ENCODE assay signal across 21 cellular contexts in the genomic region with DNA sequence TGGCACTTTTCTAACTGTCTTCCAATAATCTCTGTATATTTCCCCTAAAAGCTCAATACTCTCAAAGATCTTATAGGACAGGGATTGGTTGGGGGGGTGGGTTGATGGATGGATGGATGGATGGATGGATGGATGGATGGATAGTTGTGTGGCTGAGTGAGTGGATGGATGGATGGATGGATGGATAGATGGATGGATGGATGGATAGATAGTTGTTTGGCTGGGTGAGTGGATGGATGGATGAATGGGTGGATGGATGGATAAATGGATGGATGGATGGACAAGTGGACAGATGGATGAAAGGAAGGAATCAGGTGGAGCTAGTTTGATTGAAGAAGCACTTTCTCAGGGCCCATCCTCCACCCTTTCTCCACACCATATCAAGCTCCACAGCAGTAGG.
DNase-seq lines count a peak whose midpoint lies in the region; ATAC-seq, FAIRE-seq and TF ChIP-seq lines count a peak whose summit lies in the region.
"Had no signal": no experiment of that assay in that cellular context is flagged by ENCODE, and none has a peak within 500 bp of the region (broad histone marks: within the 10 kb centered on the region; RNA-seq: fewer than 3 reads in every experiment).

No MANE protein-coding gene starts in this region.

- H3K4me1 ChIP-seq in K562 (replicated peaks in 1 of 2; ENCODE audit: control insufficient read depth in 2 of 2, insufficient read depth in 2 of 2, low read length in 2 of 2): no peaks in the 10 kb centered on the region
- H3K4me1 ChIP-seq: A549, Caco-2 had no signal

- H3K4me1 Mint-ChIP-seq in activated naive CD8-positive, alpha-beta T cell treated with anti-CD3 and anti-CD28 coated beads, Interleukin-2, amount 50 U/mL, for 24 hours: no peaks in the 10 kb centered on the region
- no peaks in the 10 kb centered on the region for H3K4me1 Mint-ChIP-seq in activated naive CD8-positive, alpha-beta T cell treated with anti-CD3 and anti-CD28 coated beads for 36 hours
- no peaks in the 10 kb centered on the region for H3K4me1 Mint-ChIP-seq in stimulated activated effector memory CD8-positive, alpha-beta T cell treated with anti-CD3 and anti-CD28 coated beads, Interleukin-12 subunit alpha, Interleukin-12 subunit beta, amount 100 ng/mL, for 72 hours

- H3K9me1 ChIP-seq in K562 (ENCODE audit: control insufficient read depth, insufficient read depth, low read length): no peaks in the 10 kb centered on the region

- peaks cover 4% of the 10 kb centered on the region for H3K9me3 Mint-ChIP-seq in activated naive CD8-positive, alpha-beta T cell treated with anti-CD3 and anti-CD28 coated beads, Interleukin-2, amount 50 U/mL, for 24 hours
- H3K9me3 Mint-ChIP-seq in activated naive CD8-positive, alpha-beta T cell treated with anti-CD3 and anti-CD28 coated beads for 36 hours: peaks cover 3% of the 10 kb centered on the region
- H3K9me3 Mint-ChIP-seq in stimulated activated effector memory CD8-positive, alpha-beta T cell treated with anti-CD3 and anti-CD28 coated beads, Interleukin-12 subunit alpha, Interleukin-12 subunit beta, amount 100 ng/mL, for 72 hours: peaks cover 3% of the 10 kb centered on the region
- H3K9me3 Mint-ChIP-seq: CD4-positive, alpha-beta T cell had no signal

- H4K20me1 ChIP-seq in K562 (replicated peaks; ENCODE audit: control insufficient read depth, insufficient read depth, low read length): no peaks in the 10 kb centered on the region
- H4K20me1 ChIP-seq: BLaER1 treated with 17β-estradiol and CSF1 and Interleukin-3, amounts not matched to agents 10 nM and 100 nM had no signal

- no peak for TF ChIP-seq RAD21 in K562 (CRISPR knock-in tag; conservative IDR thresholded peaks at IDR 0.05 in 1 of 2, IDR thresholded peaks at IDR 0.05 in 1 of 2)

- H3K4me3 ChIP-seq in K562: no peak overlapping the region
- H3K4me3 ChIP-seq: A549; BLaER1 treated with 17β-estradiol and CSF1 and Interleukin-3, amounts not matched to agents 10 nM and 100 nM had no signal

- no peak for TF ChIP-seq EP300 in K562 (IDR thresholded peaks at IDR 0.05; ENCODE audit: low read length)

- no peaks in the 10 kb centered on the region for H3K9me3 ChIP-seq in K562 (replicated peaks; ENCODE audit: control insufficient read depth, insufficient read depth, low read depth, low read length)
- H3K9me3 ChIP-seq: A549; BLaER1 treated with 17β-estradiol and CSF1 and Interleukin-3, amounts not matched to agents 10 nM and 100 nM; Caco-2 had no signal

- FAIRE-seq in K562 (lab: Jason Lieb, UNC): no peak
- FAIRE-seq: A549, G401.6, GM12891, GM19239 had no signal

- no peak for ATAC-seq in activated naive CD8-positive, alpha-beta T cell treated with anti-CD3 and anti-CD28 coated beads, Interleukin-2, amount 50 U/mL, for 24 hours
- no peak for ATAC-seq in K562
- ATAC-seq in stimulated activated effector memory CD8-positive, alpha-beta T cell treated with anti-CD3 and anti-CD28 coated beads, Interleukin-12 subunit alpha, Interleukin-12 subunit beta, amount 100 ng/mL, for 72 hours: no peak
- no peak for ATAC-seq in esophagus mucosa
- ATAC-seq: A549; CD8-positive, alpha-beta T cell had no signal

- BruUV-seq in K562 (replicated peaks; lab: Mats Ljungman, UMichigan): no TSS peak

- H3K27ac Mint-ChIP-seq in activated naive CD8-positive, alpha-beta T cell treated with anti-CD3 and anti-CD28 coated beads, Interleukin-2, amount 50 U/mL, for 24 hours: peak overlapping the region; percentile 20
- H3K27ac Mint-ChIP-seq in activated naive CD8-positive, alpha-beta T cell treated with anti-CD3 and anti-CD28 coated beads for 36 hours: no peak overlapping the region
- H3K27ac Mint-ChIP-seq in stimulated activated effector memory CD8-positive, alpha-beta T cell treated with anti-CD3 and anti-CD28 coated beads, Interleukin-12 subunit alpha, Interleukin-12 subunit beta, amount 100 ng/mL, for 72 hours: peak overlapping the region; percentile 1
- H3K27ac Mint-ChIP-seq: B cell; CD4-positive, alpha-beta T cell; CD8-positive, alpha-beta T cell had no signal

- TF ChIP-seq POLR2A in K562 (conservative IDR thresholded peaks at IDR 0.05): no peak

- in situ Hi-C loops in K562 (cut with MboI): no loop called here

- H3K27me3 Mint-ChIP-seq in activated naive CD8-positive, alpha-beta T cell treated with anti-CD3 and anti-CD28 coated beads, Interleukin-2, amount 50 U/mL, for 24 hours: peaks cover 3% of the 10 kb centered on the region
- no peaks in the 10 kb centered on the region for H3K27me3 Mint-ChIP-seq in activated naive CD8-positive, alpha-beta T cell treated with anti-CD3 and anti-CD28 coated beads for 36 hours
- H3K27me3 Mint-ChIP-seq: CD4-positive, alpha-beta T cell had no signal

- no peak overlapping the region for H3K27ac ChIP-seq in K562 (ENCODE audit: extremely low read depth, low read depth, low read length)
- H3K27ac ChIP-seq: 22Rv1; A549; BLaER1 treated with 17β-estradiol and CSF1 and Interleukin-3, amounts not matched to agents 10 nM and 100 nM; C4-2B had no signal

- no peak for TF ChIP-seq CTCF in K562 (IDR thresholded peaks at IDR 0.05 in 2 of 3, conservative IDR thresholded peaks at IDR 0.05 in 1 of 3; ENCODE audit: insufficient read depth in 2 of 3, low read depth in 1 of 3, low read length in 3 of 3)

- H3K36me3 Mint-ChIP-seq in activated naive CD8-positive, alpha-beta T cell treated with anti-CD3 and anti-CD28 coated beads, Interleukin-2, amount 50 U/mL, for 24 hours (ENCODE audit: low read depth): no peaks in the 10 kb centered on the region
- H3K36me3 Mint-ChIP-seq in activated naive CD8-positive, alpha-beta T cell treated with anti-CD3 and anti-CD28 coated beads for 36 hours: peaks cover 2% of the 10 kb centered on the region
- H3K36me3 Mint-ChIP-seq in stimulated activated effector memory CD8-positive, alpha-beta T cell treated with anti-CD3 and anti-CD28 coated beads, Interleukin-12 subunit alpha, Interleukin-12 subunit beta, amount 100 ng/mL, for 72 hours: no peaks in the 10 kb centered on the region
- H3K36me3 Mint-ChIP-seq: CD8-positive, alpha-beta T cell had no signal

- DNase-seq in activated naive CD8-positive, alpha-beta T cell treated with anti-CD3 and anti-CD28 coated beads, Interleukin-2, amount 50 U/mL, for 24 hours: no peak
- no peak for DNase-seq in activated naive CD8-positive, alpha-beta T cell treated with anti-CD3 and anti-CD28 coated beads for 36 hours
- no peak for DNase-seq in K562 (ENCODE audit: extremely low read depth in 1 of 4, low spot score in 3 of 4)
- DNase-seq in stimulated activated effector memory CD8-positive, alpha-beta T cell treated with anti-CD3 and anti-CD28 coated beads, Interleukin-12 subunit alpha, Interleukin-12 subunit beta, amount 100 ng/mL, for 72 hours (ENCODE audit: low spot score in 2 of 2): no peak
- DNase-seq in NCI-H1694 (lab: John Stamatoyannopoulos, UW): no peak
- DNase-seq: AML-193; Caco-2; Calu3; CD4-positive, alpha-beta T cell; CD8-positive, alpha-beta T cell; DMS79 treated with DMSO at 0.1 percent for 48 hours; GF-D8 had no signal

- POLR2A ChIA-PET in K562 (lab: Yijun Ruan, JAX): no interaction called here

- intact Hi-C loops in K562 (cut with micrococcal nuclease): no loop called here

- H2AFZ ChIP-seq in K562 (ENCODE audit: low read depth, low read length): no peak overlapping the region

- H3K79me2 ChIP-seq in K562 (ENCODE audit: control insufficient read depth, insufficient read depth, low read length): no peaks in the 10 kb centered on the region

- CTCF ChIA-PET in K562 (lab: Yijun Ruan, JAX; ENCODE audit: low intra/inter-chr PET ratio): no interaction called here

- H3K27me3 ChIP-seq in K562 (ENCODE audit: control insufficient read depth in 2 of 2, insufficient read depth in 2 of 2, low read length in 2 of 2): peaks cover 3 to 10% of the 10 kb centered on the region in 2 experiments; a peak in 2 of 5 replicates
- H3K27me3 ChIP-seq: BLaER1 treated with 17β-estradiol and CSF1 and Interleukin-3, amounts not matched to agents 10 nM and 100 nM had no signal

- no peaks in the 10 kb centered on the region for H3K36me3 ChIP-seq in K562 (ENCODE audit: control insufficient read depth, insufficient read depth, low read length)
- H3K36me3 ChIP-seq: BLaER1 treated with 17β-estradiol and CSF1 and Interleukin-3, amounts not matched to agents 10 nM and 100 nM had no signal

- H3K4me3 Mint-ChIP-seq in activated naive CD8-positive, alpha-beta T cell treated with anti-CD3 and anti-CD28 coated beads, Interleukin-2, amount 50 U/mL, for 24 hours: no peak overlapping the region
- no peak overlapping the region for H3K4me3 Mint-ChIP-seq in activated naive CD8-positive, alpha-beta T cell treated with anti-CD3 and anti-CD28 coated beads for 36 hours
- no peak overlapping the region for H3K4me3 Mint-ChIP-seq in stimulated activated effector memory CD8-positive, alpha-beta T cell treated with anti-CD3 and anti-CD28 coated beads, Interleukin-12 subunit alpha, Interleukin-12 subunit beta, amount 100 ng/mL, for 72 hours
- H3K4me3 Mint-ChIP-seq: B cell; CD4-positive, alpha-beta T cell; CD8-positive, alpha-beta T cell had no signal

- H3K4me2 ChIP-seq in K562 (ENCODE audit: insufficient read depth, low read length): no peak overlapping the region
- H3K4me2 ChIP-seq: A549; BLaER1 treated with 17β-estradiol and CSF1 and Interleukin-3, amounts not matched to agents 10 nM and 100 nM had no signal

- H3K9ac ChIP-seq in K562 (ENCODE audit: insufficient read depth in 1 of 2, low read depth in 2 of 2, low read length in 2 of 2): no peak overlapping the region
- H3K9ac ChIP-seq: BLaER1 treated with 17β-estradiol and CSF1 and Interleukin-3, amounts not matched to agents 10 nM and 100 nM had no signal
